ENCODE assay signal across 8 cellular contexts in genomic region chr16:2907089-2907735, GRCh38. TPM values are rescaled to one million over a fixed set of nuclear protein-coding genes. Genes with fewer than 3 reads are reported as not detected.
DNase-seq lines count a peak whose midpoint lies in the region; TF ChIP-seq lines count a peak whose summit lies in the region.
"Not testable (repeated sequence)": the region's sequence is repeated elsewhere in the genome, so short reads cannot be mapped to it uniquely, and the experiment has no call there.

No MANE protein-coding gene starts in this region.

- TF ChIP-seq CTCF in progenitor cell of endocrine pancreas (IDR thresholded peaks at IDR 0.05; ENCODE audit: unreplicated experiment) (peak; percentile 55), vagina (IDR thresholded peaks at IDR 0.05) (peak in 2 of 3 experiments; percentile 42 to 75)

- in situ Hi-C loops in G401 (cut with HindIII; ENCODE audit: low sequenced_read_pairs), result not testable (repeated sequence)

- H3K36me3 ChIP-seq in vagina, result not testable (repeated sequence)

- DNase-seq in G401 (ENCODE audit: low spot score) (peak; percentile 74), NCI-H1092 treated with DMSO at 0.1 percent for 48 hours (lab: John Stamatoyannopoulos, UW) (peak; percentile 40), SKM-1 (lab: John Stamatoyannopoulos, UW; ENCODE audit: unreplicated experiment) (peak; percentile 17), dermis blood vessel endothelial cell (peak; percentile 59), iris pigment epithelial cell (ENCODE audit: low read depth) (peak; percentile 39)
- peak; percentile 69 to 72 for DNase-seq in activated T-cell treated with anti-CD3 and anti-CD28 coated beads, Interleukin-2, amount 50 U/mL, for 48 hours
- DNase-seq in progenitor cell of endocrine pancreas (ENCODE audit: low spot score, unreplicated experiment); vagina (ENCODE audit: extremely low spot score in 2 of 2): not testable (repeated sequence)

- not testable (repeated sequence) for H3K36me3 Mint-ChIP-seq in progenitor cell of endocrine pancreas (ENCODE audit: insufficient read depth)

- H3K27ac ChIP-seq in vagina, result not testable (repeated sequence)

- intact Hi-C loops in vagina (cut with DNase I), result loop anchor here (5.0 kb wide), 1 partner anchor 35 kb away; no protein-coding TSS in a partner anchor

- TF ChIP-seq POLR2A in vagina (IDR thresholded peaks at IDR 0.05), result not testable (repeated sequence)

- peaks cover 22% of the 10 kb centered on the region for H3K4me1 ChIP-seq in vagina

- H3K9me3 ChIP-seq in vagina, result not testable (repeated sequence)

- not testable (repeated sequence) for H3K27me3 ChIP-seq in vagina

- not testable (repeated sequence) for H3K9me3 Mint-ChIP-seq in progenitor cell of endocrine pancreas (ENCODE audit: low read depth)

- not testable (repeated sequence) for H3K4me3 ChIP-seq in vagina

- H3K27me3 Mint-ChIP-seq in progenitor cell of endocrine pancreas, result not testable (repeated sequence)

- H3K27ac Mint-ChIP-seq in progenitor cell of endocrine pancreas, result not testable (repeated sequence)

- not testable (repeated sequence) for H3K4me1 Mint-ChIP-seq in progenitor cell of endocrine pancreas (ENCODE audit: low read depth)

- H3K4me3 Mint-ChIP-seq in progenitor cell of endocrine pancreas (ENCODE audit: low read depth), result not testable (repeated sequence)

RNA-seq across cellular contexts. Expression of gene FLYWCH1, which starts 4.5 kb away (rescaled TPM):
- 51.8 and 52.7 TPM in 2 replicates for total RNA-seq in G401 (2014; rRNA removed; shearing (Covaris generic))
- 39.5 and 41.0 TPM in 2 replicates for total RNA-seq in dermis blood vessel endothelial cell
- 19.5 and 20.7 TPM in 2 replicates for total RNA-seq in progenitor cell of endocrine pancreas
- 32.9 TPM for total RNA-seq in vagina

RNA-seq across cellular contexts. Expression of gene FLYWCH2, which starts 24.2 kb away (rescaled TPM):
- 91.6 and 137 TPM in 2 replicates for total RNA-seq in G401 (2014; rRNA removed; shearing (Covaris generic))
- total RNA-seq in dermis blood vessel endothelial cell, result 36.0 and 72.2 TPM in 2 replicates
- total RNA-seq in progenitor cell of endocrine pancreas, result 26.3 and 26.9 TPM in 2 replicates
- 65.1 TPM for total RNA-seq in vagina

RNA-seq across cellular contexts. Expression of gene PRSS22, which starts 49.2 kb away (rescaled TPM):
- not detected in 2 replicates for total RNA-seq in G401 (2014; rRNA removed; shearing (Covaris generic))
- total RNA-seq in dermis blood vessel endothelial cell (not detected in 2 replicates), progenitor cell of endocrine pancreas (23.3 and 25.9 TPM in 2 replicates), vagina (38.8 TPM)

RNA-seq across cellular contexts. Expression of gene KREMEN2, which starts 56.9 kb away (rescaled TPM):
- 64.8 and 80.7 TPM in 2 replicates for total RNA-seq in G401 (2014; rRNA removed; shearing (Covaris generic))
- total RNA-seq in dermis blood vessel endothelial cell (not detected in 2 replicates), progenitor cell of endocrine pancreas (0.31 and 0.47 TPM in 2 replicates), vagina (not detected)

Comparison
In these comparisons a context has a peak if more than half of its experiments do, and no peak if none do; other contexts are left out.
1. RNA of gene PRSS22, which starts 49.2 kb away (total RNA-seq): 38.8 TPM in vagina (single experiment) and 23.3 to 25.9 TPM in progenitor cell of endocrine pancreas; not detected in G401 and not detected in dermis blood vessel endothelial cell; every median in the first group is over 10 times any median in the second.